8 cellular contexts compared by ENCODE assay signal in genomic region chrX:123964155-123964554, GRCh38. TPM values are rescaled to one million over a fixed set of nuclear protein-coding genes. Genes with fewer than 3 reads are reported as not detected.
DNase-seq lines count a peak whose midpoint lies in the region; ATAC-seq and TF ChIP-seq lines count a peak whose summit lies in the region.

No MANE protein-coding gene starts in this region.

- H3K36me3 ChIP-seq in CD8-positive, alpha-beta memory T cell (ENCODE audit: insufficient read depth, low read length) = no peaks in the 10 kb centered on the region

- peak overlapping the region; percentile 86 to 100 (median 97) for H3K4me3 Mint-ChIP-seq in CD8-positive, alpha-beta memory T cell
- H3K4me3 Mint-ChIP-seq in nephron progenitor cell = peak overlapping the region; percentile 96

- DNase-seq in CD8-positive, alpha-beta memory T cell = no peak
- DNase-seq in NB4 (ENCODE audit: low read depth) (peak; percentile 35), dermis blood vessel endothelial cell (peak; percentile 11), nephron progenitor cell (no peak), NCI-H187 treated with DMSO at 0.1 percent for 48 hours (lab: John Stamatoyannopoulos, UW) (no peak), NCI-H446 (lab: John Stamatoyannopoulos, UW) (no peak)

- H3K9me3 Mint-ChIP-seq in CD8-positive, alpha-beta memory T cell = peaks cover 0 to 9% (median 4%) of the 10 kb centered on the region in 5 donors
- peaks cover 71% of the 10 kb centered on the region for H3K9me3 Mint-ChIP-seq in nephron progenitor cell

- H3K27me3 ChIP-seq in CD8-positive, alpha-beta memory T cell (ENCODE audit: insufficient read depth, low read length, poor library complexity, severe bottlenecking) = no peaks in the 10 kb centered on the region

- peaks cover 3 to 36% (median 5%) of the 10 kb centered on the region in 3 donors for H3K36me3 Mint-ChIP-seq in CD8-positive, alpha-beta memory T cell
- peaks cover 25% of the 10 kb centered on the region for H3K36me3 Mint-ChIP-seq in nephron progenitor cell (ENCODE audit: low read depth)

- no peak for ATAC-seq in HG02571 (IDR thresholded peaks at IDR 0.05; ENCODE audit: unreplicated experiment)
- ATAC-seq in HG02763 (IDR thresholded peaks at IDR 0.05; ENCODE audit: unreplicated experiment) = no peak

- no peaks in the 10 kb centered on the region for H3K9me3 ChIP-seq in CD8-positive, alpha-beta memory T cell (ENCODE audit: low read length)

- peaks cover 39 to 56% (median 50%) of the 10 kb centered on the region in 3 donors for H3K4me1 Mint-ChIP-seq in CD8-positive, alpha-beta memory T cell
- peaks cover 20% of the 10 kb centered on the region for H3K4me1 Mint-ChIP-seq in nephron progenitor cell

- TF ChIP-seq POLR2A in NB4 (IDR thresholded peaks at IDR 0.05; ENCODE audit: extremely low read depth, insufficient read length) = no peak

- TF ChIP-seq CTCF in NB4 (IDR thresholded peaks at IDR 0.05; ENCODE audit: low read depth, low read length) (no peak), nephron progenitor cell (IDR thresholded peaks at IDR 0.05) (no peak)

- peak overlapping the region; percentile 52 to 99 (median 96) for H3K27ac Mint-ChIP-seq in CD8-positive, alpha-beta memory T cell
- H3K27ac Mint-ChIP-seq in nephron progenitor cell = no peak overlapping the region

- CTCF ChIA-PET in CD8-positive, alpha-beta memory T cell (lab: Charles Lee) = no interaction called here

- POLR2A ChIA-PET in CD8-positive, alpha-beta memory T cell (lab: Charles Lee) = no interaction called here

- H3K27me3 Mint-ChIP-seq in CD8-positive, alpha-beta memory T cell = peaks cover 0 to 11% of the 10 kb centered on the region in 2 donors
- H3K27me3 Mint-ChIP-seq in nephron progenitor cell (ENCODE audit: low read depth, poor library complexity) = no peaks in the 10 kb centered on the region

- H3K4me1 ChIP-seq in CD8-positive, alpha-beta memory T cell (ENCODE audit: insufficient read depth, low read length) = peaks cover 30% of the 10 kb centered on the region

- peak overlapping the region; percentile 93 for H3K27ac ChIP-seq in CD8-positive, alpha-beta memory T cell (ENCODE audit: low read depth, low read length)

- H3K4me3 ChIP-seq in CD8-positive, alpha-beta memory T cell (ENCODE audit: low read length) = peak overlapping the region; percentile 67
- peak overlapping the region; percentile 95 for H3K4me3 ChIP-seq in NB4 (ENCODE audit: low read depth, low read length)

RNA-seq across cellular contexts. Expression of gene STAG2, which starts 2.6 kb away (rescaled TPM):
- 100 to 1,000 TPM; 116 to 122 TPM for total RNA-seq in CD8-positive, alpha-beta memory T cell
- 62.0 TPM for polyA plus RNA-seq in CD8-positive, alpha-beta memory T cell
- total RNA-seq in dermis blood vessel endothelial cell = 107 and 135 TPM in 2 replicates

Comparison
In these comparisons a context has a peak if more than half of its experiments do, and no peak if none do; other contexts are left out.
1. DNase-seq: peak in NB4 (single experiment) and dermis blood vessel endothelial cell (single experiment); none in CD8-positive, alpha-beta memory T cell (0 of 5), nephron progenitor cell (single experiment), NCI-H187 treated with DMSO at 0.1 percent for 48 hours (single experiment) and NCI-H446 (0 of 2).